22 cellular contexts compared by ENCODE assay signal in genomic region chr12:12572659-12573058, GRCh38.
"Had no signal": no experiment of that assay in that cellular context is flagged by ENCODE, and none has a peak within 500 bp of the region (broad histone marks: within the 10 kb centered on the region; RNA-seq: fewer than 3 reads in every experiment).

No MANE protein-coding gene starts in this region.

- FAIRE-seq: astrocyte, RCC 7860 had no signal

- H3K27ac ChIP-seq: VCaP had no signal

- ATAC-seq: T-helper 17 cell had no signal

- DNase-seq: activated CD4-positive, alpha-beta memory T cell treated with anti-CD3 and anti-CD28 coated beads for 36 hours; activated CD4-positive, alpha-beta T cell treated with anti-CD3 and anti-CD28 coated beads, Interleukin-2, amount 10 ng/mL, durations not matched to agents 7 days and 5 days; activated CD4-positive, CD25-positive, alpha-beta regulatory T cell; activated CD8-positive, alpha-beta memory T cell treated with anti-CD3 and anti-CD28 coated beads for 24 hours; activated effector memory CD4-positive, alpha-beta T cell treated with Interleukin-2 at 50 U/mL for 16 hours; activated naive CD4-positive, alpha-beta T cell; activated T-cell treated with anti-CD3 and anti-CD28 coated beads, Interleukin-2, amount 50 U/mL, for 48 hours; amygdala; KG1; MV-4-11; NCI-H1105; NCI-H1436; NCI-H1694 treated with DMSO at 0.1 percent for 48 hours; NCI-H2081; NCI-H510A treated with DMSO at 0.1 percent for 48 hours; NCI-H69; NK-92 treated with Interleukin-12 subunit alpha and Interleukin-12 subunit beta, amount 100 ng/mL, for 24 hours; SHP77 treated with DMSO at 0.1 percent for 48 hours; T-helper 17 cell had no signal
